In genomic region chr2:232196802-232197201, GRCh38 we compare ENCODE assay signal across 26 cellular contexts.
"Had no signal": no experiment of that assay in that cellular context is flagged by ENCODE, and none has a peak within 500 bp of the region (broad histone marks: within the 10 kb centered on the region; RNA-seq: fewer than 3 reads in every experiment).

No MANE protein-coding gene starts in this region.

- H3K9me3 ChIP-seq: ovary, suprapubic skin had no signal

- H3K4me3 Mint-ChIP-seq: natural killer cell; stimulated activated naive B cell treated with anti-CD40 and anti-IgM and Interleukin-4, amounts not matched to agents 10 μg/mL and 1 μg/mL and 100 μg/mL, for 72 hours; stimulated activated naive CD8-positive, alpha-beta T cell treated with anti-CD3 and anti-CD28 coated beads, Interleukin-15, amount 100 ng/mL, for 72 hours had no signal

- H3K4me3 ChIP-seq: coronary artery, esophagus squamous epithelium, heart right ventricle, ovary, psoas muscle, sigmoid colon, skin epidermis, spleen, suprapubic skin, vagina had no signal

- ATAC-seq: heart right ventricle; left lobe of liver; natural killer cell; psoas muscle; right cardiac atrium; stimulated activated naive B cell treated with anti-CD40 and anti-IgM and Interleukin-4, amounts not matched to agents 10 μg/mL and 1 μg/mL and 100 μg/mL, for 72 hours; stimulated activated naive CD8-positive, alpha-beta T cell treated with anti-CD3 and anti-CD28 coated beads, Interleukin-15, amount 100 ng/mL, for 72 hours had no signal

- H3K4me1 Mint-ChIP-seq: natural killer cell; stimulated activated naive B cell treated with anti-CD40 and anti-IgM and Interleukin-4, amounts not matched to agents 10 μg/mL and 1 μg/mL and 100 μg/mL, for 72 hours; stimulated activated naive CD8-positive, alpha-beta T cell treated with anti-CD3 and anti-CD28 coated beads, Interleukin-15, amount 100 ng/mL, for 72 hours had no signal

- DNase-seq: dermis blood vessel endothelial cell; effector memory CD4-positive, alpha-beta T cell; erythroblast; esophagus squamous epithelium; glutamatergic neuron; heart right ventricle; hippocampal formation; kidney; mammary epithelial cell; natural killer cell; occipital lobe; ovary; posterior cingulate gyrus; psoas muscle; right cardiac atrium; sigmoid colon; spleen; stimulated activated CD4-positive, alpha-beta T cell treated with anti-CD3 and anti-CD28 coated beads, Interleukin-2, amount 100 ng/mL, for 48 hours; stimulated activated naive B cell treated with anti-CD40 and anti-IgM and Interleukin-4, amounts not matched to agents 10 μg/mL and 1 μg/mL and 100 μg/mL, for 72 hours; stimulated activated naive CD8-positive, alpha-beta T cell treated with anti-CD3 and anti-CD28 coated beads, Interleukin-15, amount 100 ng/mL, for 72 hours; trophoblast cell had no signal

- H3K4me1 ChIP-seq: esophagus squamous epithelium, heart right ventricle, psoas muscle, sigmoid colon, spleen, suprapubic skin, vagina had no signal

- H3K27ac ChIP-seq: coronary artery, esophagus squamous epithelium, heart right ventricle, ovary, psoas muscle, sigmoid colon, skin epidermis, spleen, suprapubic skin, vagina had no signal

- H3K36me3 ChIP-seq: ovary, sigmoid colon had no signal

- H3K27me3 Mint-ChIP-seq: stimulated activated naive B cell treated with anti-CD40 and anti-IgM and Interleukin-4, amounts not matched to agents 10 μg/mL and 1 μg/mL and 100 μg/mL, for 72 hours; stimulated activated naive CD8-positive, alpha-beta T cell treated with anti-CD3 and anti-CD28 coated beads, Interleukin-15, amount 100 ng/mL, for 72 hours had no signal

- H3K27ac Mint-ChIP-seq: natural killer cell; stimulated activated naive B cell treated with anti-CD40 and anti-IgM and Interleukin-4, amounts not matched to agents 10 μg/mL and 1 μg/mL and 100 μg/mL, for 72 hours had no signal

- H3K27me3 ChIP-seq: esophagus squamous epithelium, heart right ventricle, ovary, sigmoid colon, spleen, suprapubic skin, vagina had no signal
